In the genomic region with DNA sequence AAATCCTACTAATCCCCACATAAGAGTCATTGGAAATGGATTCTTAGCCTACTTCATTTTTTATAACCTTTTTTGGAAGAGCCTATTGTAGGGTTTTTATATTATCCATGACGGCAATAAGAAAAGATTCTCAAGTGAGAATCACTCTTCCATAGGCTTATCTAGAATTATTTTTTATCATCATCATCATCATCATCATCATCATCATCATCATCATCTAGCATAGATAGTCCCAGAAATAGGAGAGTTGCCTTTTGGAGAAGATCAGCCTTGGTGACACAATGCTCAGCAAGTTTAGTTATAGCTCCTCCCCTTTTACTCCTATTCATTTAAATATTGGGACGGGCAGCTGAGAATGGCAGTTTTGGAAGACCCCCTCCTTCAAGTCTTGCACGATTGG, we compare ENCODE assay signal across 35 cellular contexts.
"Had no signal": no experiment of that assay in that cellular context is flagged by ENCODE, and none has a peak within 500 bp of the region (broad histone marks: within the 10 kb centered on the region; RNA-seq: fewer than 3 reads in every experiment).

No MANE protein-coding gene starts in this region.

- H3K36me3 ChIP-seq: MG63 had no signal

- H3K9me3 ChIP-seq: MG63 had no signal

- DNase-seq: Karpas-422, Kasumi-1, MG63, MM.1S, MV-4-11, NCI-H1048, NCI-H1092, NCI-H1092 treated with DMSO at 0.1 percent for 48 hours, NCI-H1105, NCI-H1105 treated with DMSO at 0.1 percent for 48 hours, NCI-H1417, NCI-H1417 treated with DMSO at 0.1 percent for 48 hours, NCI-H1436, NCI-H1436 treated with DMSO at 0.1 percent for 48 hours, NCI-H146, NCI-H1694, NCI-H1694 treated with DMSO at 0.1 percent for 48 hours, NCI-H187, NCI-H187 treated with DMSO at 0.1 percent for 48 hours, NCI-H1930, NCI-H2029, NCI-H2029 treated with DMSO at 0.1 percent for 48 hours, NCI-H2081, NCI-H2081 treated with DMSO at 0.1 percent for 48 hours, NCI-H2107, NCI-H2171, NCI-H2171 treated with DMSO at 0.1 percent for 48 hours, NCI-H2227 treated with DMSO at 0.1 percent for 48 hours, NCI-H226, NCI-H345, NCI-H446, NCI-H446 treated with DMSO at 0.1 percent for 48 hours, NCI-H510A, NCI-H510A treated with DMSO at 0.1 percent for 48 hours, NCI-H524 had no signal

- H3K27me3 ChIP-seq: MG63 had no signal

- H3K4me3 ChIP-seq: MG63 had no signal
